In the genomic region with DNA sequence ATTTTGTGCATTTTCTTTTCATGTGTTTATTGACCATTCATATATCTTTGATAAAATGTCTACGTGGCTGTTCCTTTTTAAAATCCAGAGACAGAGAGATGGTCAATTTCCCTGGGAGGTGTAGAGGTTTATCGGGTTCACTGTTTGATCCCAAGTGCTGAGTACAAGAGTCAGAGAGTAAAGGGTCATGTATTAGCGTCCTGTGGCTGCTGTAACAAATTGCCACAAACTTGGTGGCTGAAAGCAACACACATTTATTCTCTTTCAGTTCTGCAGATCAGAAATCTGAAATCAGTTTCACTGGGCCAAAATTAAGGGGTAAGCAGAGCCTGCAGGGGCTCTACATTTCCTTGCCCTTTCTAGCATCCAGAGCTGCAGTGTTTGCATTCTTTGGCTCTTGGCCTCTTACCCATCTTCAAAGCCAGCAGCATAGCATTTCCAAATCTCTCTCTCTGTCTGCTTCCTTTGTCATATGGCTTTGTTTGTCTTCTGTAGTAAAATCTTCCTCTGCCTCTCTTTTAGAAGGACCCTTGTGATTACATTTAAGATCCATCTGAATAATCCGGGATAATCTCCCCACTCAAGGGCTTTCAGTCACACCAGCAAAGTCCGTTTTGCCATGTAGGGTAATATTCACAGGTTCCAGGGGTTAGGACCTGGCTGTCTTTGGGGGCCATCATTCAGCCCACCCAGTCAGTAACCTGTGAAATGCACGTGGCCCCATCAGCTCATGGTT, we compare ENCODE assay signal across 10 cellular contexts. TPM values are rescaled to one million over a fixed set of nuclear protein-coding genes. Genes with fewer than 3 reads are reported as not detected.
A peak's percentile ranks its signal among the peaks of the same experiment; 100 is the strongest.
DNase-seq lines count a peak whose midpoint lies in the region; ATAC-seq, FAIRE-seq and TF ChIP-seq lines count a peak whose summit lies in the region.
"Had no signal": no experiment of that assay in that cellular context is flagged by ENCODE, and none has a peak within 500 bp of the region (broad histone marks: within the 10 kb centered on the region; RNA-seq: fewer than 3 reads in every experiment).

No MANE protein-coding gene starts in this region.

- TF ChIP-seq EP300 in SK-N-SH (IDR thresholded peaks at IDR 0.05; ENCODE audit: borderline replicate concordance in 1 of 2, low read depth in 1 of 2, low read length in 1 of 2): no peak

- no peak overlapping the region for H3K4me3 ChIP-seq in SK-N-SH (ENCODE audit: low read depth in 2 of 2, low read length in 1 of 2)
- H3K4me3 ChIP-seq in keratinocyte (ENCODE audit: control insufficient read depth in 2 of 3, extremely low read depth in 1 of 3, insufficient read depth in 2 of 3, low read depth in 1 of 3, low read length in 3 of 3): no peak overlapping the region
- H3K4me3 ChIP-seq in thoracic aorta: peak overlapping the region; percentile 91
- H3K4me3 ChIP-seq in Peyer's patch: no peak overlapping the region

- H3K9ac ChIP-seq in SK-N-SH (no peak overlapping the region), keratinocyte (ENCODE audit: control insufficient read depth, extremely low read depth, insufficient read depth, low read length) (peak overlapping the region; percentile 75)

- no peaks in the 10 kb centered on the region for H3K9me1 ChIP-seq in keratinocyte (ENCODE audit: control insufficient read depth, extremely low read depth, insufficient read depth, low read length)

- H3K79me2 ChIP-seq in SK-N-SH (ENCODE audit: insufficient read depth) (no peaks in the 10 kb centered on the region), keratinocyte (ENCODE audit: control insufficient read depth, insufficient read depth, low read length) (no peaks in the 10 kb centered on the region)

- H3K9me2 ChIP-seq in SK-N-SH: no peaks in the 10 kb centered on the region

- DNase-seq in SK-N-SH (no peak), T-helper 17 cell (no peak), keratinocyte (ENCODE audit: low read depth, low spot score) (no peak), thoracic aorta (ENCODE audit: low spot score) (no peak), Peyer's patch (no peak), NCI-H2029 treated with DMSO at 0.1 percent for 48 hours (lab: John Stamatoyannopoulos, UW) (no peak), kidney glomerular epithelial cell (lab: John Stamatoyannopoulos, UW) (no peak)

- H4K20me1 ChIP-seq in SK-N-SH (ENCODE audit: insufficient read depth): no peaks in the 10 kb centered on the region
- no peaks in the 10 kb centered on the region for H4K20me1 ChIP-seq in keratinocyte (ENCODE audit: control insufficient read depth, extremely low read depth, insufficient read depth, low read length)

- no peaks in the 10 kb centered on the region for H3K36me3 ChIP-seq in SK-N-SH (replicated peaks in 1 of 2; ENCODE audit: control insufficient read depth in 1 of 2, insufficient read depth in 2 of 2, low read length in 1 of 2)
- no peaks in the 10 kb centered on the region for H3K36me3 ChIP-seq in keratinocyte (ENCODE audit: control insufficient read depth in 2 of 2, extremely low read depth in 1 of 2, insufficient read depth in 2 of 2, low read length in 2 of 2)
- H3K36me3 ChIP-seq in thoracic aorta: no peaks in the 10 kb centered on the region
- no peaks in the 10 kb centered on the region for H3K36me3 ChIP-seq in Peyer's patch
- H3K36me3 ChIP-seq: cardiac muscle cell had no signal

- TF ChIP-seq CTCF in SK-N-SH (IDR thresholded peaks at IDR 0.05) (no peak), keratinocyte (optimal IDR thresholded peaks at IDR 0.05 in 1 of 3, IDR thresholded peaks at IDR 0.05 in 1 of 3, conservative IDR thresholded peaks at IDR 0.05 in 1 of 3; ENCODE audit: extremely low read depth in 1 of 3, insufficient read depth in 2 of 3, low read length in 3 of 3) (no peak), thoracic aorta (IDR thresholded peaks at IDR 0.05) (no peak), Peyer's patch (IDR thresholded peaks at IDR 0.05) (no peak)

- H3K4me2 ChIP-seq in SK-N-SH (peak overlapping the region; percentile 79; the same call in 1 of the 2 replicates), keratinocyte (ENCODE audit: control insufficient read depth, extremely low read depth, insufficient read depth, low read depth, low read length) (peak overlapping the region; percentile 85)

- ATAC-seq in SK-N-SH treated with all-trans-retinoic acid at 6 μM for 48 hours (no peak), T-helper 17 cell (no peak), thoracic aorta (ENCODE audit: insufficient number of reproducible peaks, low FRiP score, low read depth) (no peak)

- H2AFZ ChIP-seq in SK-N-SH (ENCODE audit: low read depth): peak overlapping the region; percentile 96
- peak overlapping the region; percentile 75 for H2AFZ ChIP-seq in keratinocyte (ENCODE audit: control insufficient read depth, low read length)

- H3K27ac Mint-ChIP-seq in T-helper 17 cell: no peak overlapping the region
- H3K27ac Mint-ChIP-seq: T-helper 2 cell treated with Interferon-gamma antibody and Interleukin-4, amounts not matched to agents 5 μg/mL and 100 μg/mL, for 36 hours had no signal

- POLR2A ChIA-PET in SK-N-SH (lab: Yijun Ruan, JAX): interaction anchor here (0.5 to 1.8 kb wide), 2 partner anchors 36 to 49 kb away, joined by 4 to 5 read pairs; partner anchors contain the start of gene TMEM17

- TF ChIP-seq RAD21 in SK-N-SH (IDR thresholded peaks at IDR 0.05; ENCODE audit: low read length): no peak

- peak overlapping the region; percentile 50 for H3K4me3 Mint-ChIP-seq in T-helper 17 cell

- no peak for TF ChIP-seq POLR2A in Peyer's patch (IDR thresholded peaks at IDR 0.05)

- H3K4me1 ChIP-seq in SK-N-SH (ENCODE audit: control insufficient read depth in 1 of 2, insufficient read depth in 2 of 2, low read depth in 1 of 2, low read length in 1 of 2) (peaks cover 0 to 12% of the 10 kb centered on the region in 2 experiments; a peak in 1 of 4 replicates), keratinocyte (ENCODE audit: control insufficient read depth, extremely low read depth, insufficient read depth, low read length) (peaks cover 43% of the 10 kb centered on the region), thoracic aorta (ENCODE audit: control insufficient read depth in 1 of 2, low read depth in 2 of 2) (peaks cover 0 to 6% of the 10 kb centered on the region in 2 donors), Peyer's patch (peaks cover 0 to 7% (median 5%) of the 10 kb centered on the region in 4 donors)

- H3F3A ChIP-seq in SK-N-SH (replicated peaks; ENCODE audit: insufficient read depth): no peaks in the 10 kb centered on the region

- peaks cover 11% of the 10 kb centered on the region for H3K27me3 Mint-ChIP-seq in T-helper 17 cell

- no peaks in the 10 kb centered on the region for H3K27me3 ChIP-seq in SK-N-SH (ENCODE audit: insufficient read depth)
- no peaks in the 10 kb centered on the region for H3K27me3 ChIP-seq in keratinocyte (ENCODE audit: control insufficient read depth, extremely low read depth, insufficient read depth, low read length)
- H3K27me3 ChIP-seq in thoracic aorta (replicated peaks; ENCODE audit: insufficient read depth): no peaks in the 10 kb centered on the region
- no peaks in the 10 kb centered on the region for H3K27me3 ChIP-seq in Peyer's patch
- H3K27me3 ChIP-seq: cardiac muscle cell had no signal

- no peaks in the 10 kb centered on the region for H3K9me3 ChIP-seq in SK-N-SH
- no peaks in the 10 kb centered on the region for H3K9me3 ChIP-seq in T-helper 17 cell (ENCODE audit: control insufficient read depth, low read length, poor library complexity, severe bottlenecking)
- no peaks in the 10 kb centered on the region for H3K9me3 ChIP-seq in keratinocyte (ENCODE audit: control insufficient read depth, low read depth, low read length)
- no peaks in the 10 kb centered on the region for H3K9me3 ChIP-seq in thoracic aorta
- H3K9me3 ChIP-seq in Peyer's patch: no peaks in the 10 kb centered on the region

- no peak for FAIRE-seq in keratinocyte (lab: Jason Lieb, UNC)

- CTCF ChIA-PET in SK-N-SH (lab: Yijun Ruan, JAX): interaction anchor here (0.6 to 14.0 kb wide), 54 partner anchors 8 to 1173 kb away, joined by 3 to 304 read pairs (median 4); partner anchors contain the start of genes EHBP1 and WDPCP

- H3K27ac ChIP-seq in SK-N-SH (ENCODE audit: low read depth in 2 of 2, low read length in 1 of 2): no peak overlapping the region
- H3K27ac ChIP-seq in keratinocyte (ENCODE audit: control insufficient read depth, insufficient read depth, low read length): peak overlapping the region; percentile 73
- H3K27ac ChIP-seq in thoracic aorta: no peak overlapping the region
- peak overlapping the region in 1 of 4 donors; percentile 75 for H3K27ac ChIP-seq in Peyer's patch
- H3K27ac ChIP-seq: cardiac muscle cell had no signal

- no peaks in the 10 kb centered on the region for H3K36me3 Mint-ChIP-seq in T-helper 17 cell (ENCODE audit: low read depth)

- no peaks in the 10 kb centered on the region for H3K4me1 Mint-ChIP-seq in T-helper 17 cell

- dilution Hi-C loops in keratinocyte (cut with MboI; ENCODE audit: extremely low pct_ligation_motif_present, low sequenced_read_pairs): no loop called here

- 97% methylated on average over 6 of the region's 6 CpGs for WGBS in SK-N-SH (ENCODE audit: low lambda C conversion rate)

TF ChIP-seq in SK-N-SH treated with all-trans-retinoic acid at 6 μM for 48 hours, 23 proteins besides CTCF, POLR2A, EP300 and RAD21 (continues in another document):
- TF ChIP-seq CSDC2 (CRISPR knock-in tag; IDR thresholded peaks at IDR 0.05) (no peak), TOX (CRISPR knock-in tag; IDR thresholded peaks at IDR 0.05; ENCODE audit: borderline replicate concordance) (no peak), PPARA (CRISPR knock-in tag; IDR thresholded peaks at IDR 0.05; ENCODE audit: borderline replicate concordance) (no peak)

RNA-seq across cellular contexts. Expression of gene TMEM17, which starts 49.9 kb away (rescaled TPM):
- polyA plus RNA-seq in SK-N-SH (2012; rRNA removed) (5.5 and 8.6 TPM in 2 replicates), keratinocyte (3.3 to 5.1 TPM (median 4.1 TPM) in 3 replicates)
- 8.2 and 9.5 TPM in 2 replicates for polyA plus RNA-seq in SK-N-SH (2012; cell fraction: cytosol; rRNA removed)
- 3.7 and 8.5 TPM in 2 replicates for polyA plus RNA-seq in SK-N-SH (2012; cell fraction: nucleus; rRNA removed)
- total RNA-seq in T-helper 17 cell (not detected), thoracic aorta (1 to 10 TPM in 1 of 2 donors, under 1 TPM in 1; 0.42 to 2.7 TPM), Peyer's patch (1 to 10 TPM in 1 of 4 donors, under 1 TPM in 1, not detected in 2; 0.67 to 1.8 TPM)
- polyA plus RNA-seq in keratinocyte (2011; ENCODE audit: low read depth): 0.97 TPM
- polyA plus RNA-seq in keratinocyte (2011; cell fraction: cytosol; rRNA removed): 2.5 and 4.3 TPM in 2 replicates
- 4.3 and 5.8 TPM in 2 replicates for polyA plus RNA-seq in keratinocyte (2011; cell fraction: nucleus; rRNA removed)
- 0.83 and 3.3 TPM in 2 replicates for polyA plus RNA-seq in keratinocyte (2012; ENCODE audit: low replicate concordance)
- 0.96 to 1.3 TPM in 2 of 3 replicates, not detected in the other for polyA minus RNA-seq in keratinocyte
- polyA minus RNA-seq in keratinocyte (2011; cell fraction: cytosol; rRNA and poly(A)+ RNA removed): not detected
- 1.3 and 1.6 TPM in 2 replicates for polyA minus RNA-seq in keratinocyte (2011; cell fraction: nucleus; rRNA and poly(A)+ RNA removed)
